In genomic region chr11:35487532-35488078, GRCh38 we compare ENCODE assay signal across 10 cellular contexts. TPM values are rescaled to one million over a fixed set of nuclear protein-coding genes. Genes with fewer than 3 reads are reported as not detected.
DNase-seq lines count a peak whose midpoint lies in the region; ATAC-seq, FAIRE-seq and TF ChIP-seq lines count a peak whose summit lies in the region.
"Had no signal": no experiment of that assay in that cellular context is flagged by ENCODE, and none has a peak within 500 bp of the region (broad histone marks: within the 10 kb centered on the region; RNA-seq: fewer than 3 reads in every experiment).

No MANE protein-coding gene starts in this region.

- no peak overlapping the region for H2BK5ac ChIP-seq in mesenchymal stem cell (ENCODE audit: low read depth, low read length, poor library complexity, severe bottlenecking)

- no peak overlapping the region for H4K8ac ChIP-seq in mesenchymal stem cell (ENCODE audit: low read length)

- peaks cover 34 to 37% of the 10 kb centered on the region in 2 donors for H3K27me3 Mint-ChIP-seq in T-cell

- FAIRE-seq in bronchial epithelial cell (lab: Jason Lieb, UNC): peak; percentile 7

- POLR2A ChIA-PET in T-cell (lab: Charles Lee): interaction anchor here (0.6 to 0.7 kb wide), 2 partner anchors 10 to 15 kb away, joined by 5 read pairs; no protein-coding TSS in a partner anchor

- H2BK120ac ChIP-seq in mesenchymal stem cell (ENCODE audit: low read depth, low read length): no peak overlapping the region

- H3K36me3 Mint-ChIP-seq in T-cell: peaks cover 4% of the 10 kb centered on the region

- H3K9me3 Mint-ChIP-seq in T-cell: peaks cover 7 to 10% (median 9%) of the 10 kb centered on the region in 3 donors

- peak overlapping the region; percentile 31 for H3K9ac ChIP-seq in mesenchymal stem cell (ENCODE audit: low read length)

- no peak overlapping the region for H2AK5ac ChIP-seq in mesenchymal stem cell (ENCODE audit: low read length, severe bottlenecking)

- no peak overlapping the region for H2BK15ac ChIP-seq in mesenchymal stem cell (ENCODE audit: low read depth, poor library complexity, severe bottlenecking)

- H3K36me3 ChIP-seq in bronchial epithelial cell (ENCODE audit: control insufficient read depth, insufficient read depth, low read length): no peaks in the 10 kb centered on the region
- H3K36me3 ChIP-seq in mesenchymal stem cell (ENCODE audit: control insufficient read depth in 1 of 2, insufficient read depth in 2 of 2, low read depth in 1 of 2, low read length in 2 of 2): peaks cover 0 to 96% of the 10 kb centered on the region in 2 experiments

- H3K4ac ChIP-seq in mesenchymal stem cell (ENCODE audit: low read depth in 1 of 2, low read length in 2 of 2): no peak overlapping the region

- intact Hi-C loops in lower leg skin (cut with DNase I; ENCODE audit: low total_unique reads): no loop called here

- H3K18ac ChIP-seq in mesenchymal stem cell (ENCODE audit: low read depth in 1 of 2, low read length in 2 of 2): no peak overlapping the region

- H2AFZ ChIP-seq in mesenchymal stem cell (ENCODE audit: low read depth, low read length): no peak overlapping the region

- DNase-seq in ELR (ENCODE audit: low read depth) (peak; percentile 59), NAMALWA (ENCODE audit: low spot score) (peak; percentile 3), bronchial epithelial cell (ENCODE audit: low read depth) (peak; percentile 39), mesenchymal stem cell (peak; percentile 52), T-cell (no peak), activated gamma-delta T cell (lab: John Stamatoyannopoulos, UW) (no peak), lower leg skin (ENCODE audit: low spot score in 2 of 2) (no peak)
- no peak for DNase-seq in activated CD4-positive, alpha-beta T cell treated with anti-CD3 and anti-CD28 coated beads for 4 hours
- DNase-seq: naive B cell had no signal

- no peaks in the 10 kb centered on the region for H3K4me1 Mint-ChIP-seq in T-cell
- H3K4me1 Mint-ChIP-seq: naive B cell had no signal

- CTCF ChIA-PET in T-cell (lab: Charles Lee): interaction anchor here (0.5 to 1.5 kb wide), 20 partner anchors 10 to 1715 kb away, joined by 3 to 18 read pairs (median 5); no protein-coding TSS in a partner anchor

- no peak overlapping the region for H3K23ac ChIP-seq in mesenchymal stem cell (ENCODE audit: low read length in 2 of 2)

- no peaks in the 10 kb centered on the region for H3K79me1 ChIP-seq in mesenchymal stem cell (replicated peaks; ENCODE audit: low read length, poor library complexity, severe bottlenecking)

- H3K27me3 ChIP-seq in bronchial epithelial cell (ENCODE audit: control insufficient read depth, insufficient read depth, low read length) (peaks cover 2% of the 10 kb centered on the region), mesenchymal stem cell (ENCODE audit: control insufficient read depth in 1 of 2, insufficient read depth in 1 of 2, low read length in 2 of 2) (no peaks in the 10 kb centered on the region)

- no peak for TF ChIP-seq POLR2A in lower leg skin (IDR thresholded peaks at IDR 0.05)

- no peak overlapping the region for H3K27ac Mint-ChIP-seq in T-cell
- H3K27ac Mint-ChIP-seq: naive B cell had no signal

- peak; percentile 56 for TF ChIP-seq CTCF in bronchial epithelial cell (IDR thresholded peaks at IDR 0.05; ENCODE audit: insufficient read depth, low read length, severe bottlenecking)
- no peak for TF ChIP-seq CTCF in lower leg skin (IDR thresholded peaks at IDR 0.05)

- H3K4me1 ChIP-seq in mesenchymal stem cell (ENCODE audit: control insufficient read depth, insufficient read depth, low read depth, low read length): peaks cover 3% of the 10 kb centered on the region

- WGBS in mesenchymal stem cell: 47% methylated on average over 3 of the region's 6 CpGs
- 47 to 53% methylated on average over 6 of the region's 6 CpGs for WGBS in lower leg skin, 2 donors

- no peak overlapping the region for H3K4me2 ChIP-seq in mesenchymal stem cell (ENCODE audit: low read length, poor library complexity, severe bottlenecking)

- H3K4me3 Mint-ChIP-seq in T-cell: no peak overlapping the region
- H3K4me3 Mint-ChIP-seq: naive B cell had no signal

- H3K27ac ChIP-seq in mesenchymal stem cell (ENCODE audit: low read length, poor library complexity, severe bottlenecking): no peak overlapping the region

- H3K4me3 ChIP-seq in bronchial epithelial cell (ENCODE audit: low read depth, low read length) (no peak overlapping the region), mesenchymal stem cell (ENCODE audit: insufficient read depth in 1 of 2, low read depth in 1 of 2, low read length in 2 of 2) (no peak overlapping the region), lower leg skin (ENCODE audit: low read depth, poor library complexity, severe bottlenecking) (no peak overlapping the region)

- H4K91ac ChIP-seq in mesenchymal stem cell (ENCODE audit: low read length): no peak overlapping the region

- no peak overlapping the region for H3K14ac ChIP-seq in mesenchymal stem cell (ENCODE audit: low read length in 2 of 2)

- no peak overlapping the region for H2BK12ac ChIP-seq in mesenchymal stem cell (ENCODE audit: low read length in 2 of 2)

- no peak for ATAC-seq in T-cell (replicated peaks in 1 of 4)

- H3K9me3 ChIP-seq in mesenchymal stem cell (ENCODE audit: control insufficient read depth, low read length): peaks cover 10% of the 10 kb centered on the region

RNA-seq across cellular contexts. Expression of gene PAMR1, which starts 37.8 kb away (rescaled TPM):
- total RNA-seq in bronchial epithelial cell (3.1 and 5.3 TPM in 2 replicates), T-cell (under 1 TPM in 1 of 5 donors, not detected in 4; 0.20 TPM), lower leg skin (10 to 100 TPM; 12.7 to 20.8 (median 17.8) TPM)
- 79.7 TPM for polyA plus RNA-seq in mesenchymal stem cell (2013, experiment 1 of 2)
- polyA plus RNA-seq in mesenchymal stem cell (2013, experiment 2 of 2): 80.3 TPM
- total RNA-seq: T-helper 1 cell treated with Interleukin-12 subunit alpha and Interleukin-12 subunit beta and Interleukin-4 antibody, amounts not matched to agents 30 ng/mL and 1 ng/mL, for 36 hours had no signal

Comparison
In these comparisons a context has a peak if more than half of its experiments do, and no peak if none do; other contexts are left out.
1. DNase-seq: peak in ELR (single experiment), NAMALWA (single experiment), bronchial epithelial cell (single experiment) and mesenchymal stem cell (single experiment); none in T-cell (0 of 34), activated gamma-delta T cell (single experiment), lower leg skin (0 of 2) and activated CD4-positive, alpha-beta T cell treated with anti-CD3 and anti-CD28 coated beads for 4 hours (0 of 2).